ENCODE assay signal across 24 cellular contexts in the genomic region with DNA sequence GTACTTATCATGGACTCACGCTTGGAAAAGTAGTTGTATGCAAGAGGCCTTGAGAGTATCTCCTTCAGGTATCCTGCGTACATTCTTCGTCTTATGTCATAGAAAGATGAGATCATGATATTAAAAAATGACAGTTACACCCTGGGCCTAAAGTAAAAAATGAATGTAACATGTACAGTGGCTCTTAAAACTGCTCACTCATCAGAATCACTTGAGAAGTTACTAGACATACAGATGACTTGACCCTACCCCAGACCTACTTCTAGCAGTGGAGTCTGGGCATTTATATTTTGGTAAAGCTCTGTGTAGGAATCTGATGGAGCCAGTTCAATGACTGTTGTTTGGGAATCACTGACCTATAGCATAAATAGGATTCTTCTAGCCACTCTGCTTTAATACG.
"Had no signal": no experiment of that assay in that cellular context is flagged by ENCODE, and none has a peak within 500 bp of the region (broad histone marks: within the 10 kb centered on the region; RNA-seq: fewer than 3 reads in every experiment).

No MANE protein-coding gene starts in this region.

- H3K36me3 ChIP-seq: colonic mucosa had no signal

- DNase-seq: colonic mucosa; cortex of kidney; effector CD8-positive, alpha-beta T cell; effector memory CD8-positive, alpha-beta T cell; endodermal cell; erythroblast; esophagus squamous epithelium; foreskin fibroblast; foreskin melanocyte; gastrocnemius medialis; heart left ventricle; left cardiac atrium; left lung; left ventricle myocardium superior; lower lobe of right lung; mesenchymal stem cell; mucosa of descending colon; naive B cell had no signal

- H3K79me2 ChIP-seq: hepatocyte had no signal

- H3K4me3 ChIP-seq: colonic mucosa, esophagus squamous epithelium, gastrocnemius medialis, heart left ventricle, hepatocyte, left lung, lower lobe of right lung, mucosa of descending colon had no signal

- H3K27ac ChIP-seq: colonic mucosa, epithelial cell of prostate, esophagus squamous epithelium, gastrocnemius medialis, heart left ventricle, hepatocyte, left lung, lower lobe of right lung had no signal

- ATAC-seq: effector memory CD8-positive, alpha-beta T cell; esophagus mucosa; gastrocnemius medialis; heart left ventricle; left cardiac atrium; left lung; left ventricle myocardium superior; lower lobe of right lung; mucosa of descending colon had no signal

- H3K4me2 ChIP-seq: hepatocyte had no signal

- FAIRE-seq: endometrium, islet of Langerhans, keratinocyte had no signal

- H3K4me1 ChIP-seq: colonic mucosa, esophagus squamous epithelium, left lung had no signal

- H2AFZ ChIP-seq: hepatocyte had no signal

- H3K9me3 ChIP-seq: colonic mucosa, esophagus squamous epithelium, gastrocnemius medialis, heart left ventricle, left lung, lower lobe of right lung, mucosa of descending colon had no signal

- H3K27me3 ChIP-seq: colonic mucosa, esophagus squamous epithelium, gastrocnemius medialis, heart left ventricle, hepatocyte, left lung had no signal
